12 cellular contexts compared by ENCODE assay signal in the genomic region with DNA sequence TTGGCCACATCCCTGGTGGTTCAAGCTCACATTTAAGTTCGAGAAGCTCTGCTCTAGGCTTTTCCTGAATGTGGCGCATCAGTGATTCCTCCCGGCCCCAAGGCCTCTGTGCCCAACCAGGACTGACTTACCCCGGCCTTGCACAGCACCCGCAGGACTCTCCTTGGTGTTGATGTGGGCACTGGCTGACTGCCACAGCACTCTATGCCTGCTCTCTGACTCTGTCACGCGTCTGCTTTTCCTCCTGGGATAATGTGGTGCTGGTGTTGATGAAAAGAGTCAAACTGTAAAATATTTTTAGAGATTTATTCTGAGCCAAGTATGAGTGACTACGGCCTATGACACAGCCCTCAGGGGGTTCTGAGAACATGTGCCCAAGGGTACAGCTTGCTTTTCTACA. TPM values are rescaled to one million over a fixed set of nuclear protein-coding genes. Genes with fewer than 3 reads are reported as not detected.
DNase-seq lines count a peak whose midpoint lies in the region; ATAC-seq and TF ChIP-seq lines count a peak whose summit lies in the region.
"Had no signal": no experiment of that assay in that cellular context is flagged by ENCODE, and none has a peak within 500 bp of the region (broad histone marks: within the 10 kb centered on the region; RNA-seq: fewer than 3 reads in every experiment).

No MANE protein-coding gene starts in this region.

- no peak for ATAC-seq in HG02973 (IDR thresholded peaks at IDR 0.05; ENCODE audit: unreplicated experiment)
- ATAC-seq: naive thymus-derived CD4-positive, alpha-beta T cell; stimulated activated effector memory CD8-positive, alpha-beta T cell treated with anti-CD3 and anti-CD28 coated beads, Interleukin-12 subunit alpha, Interleukin-12 subunit beta, amount 100 ng/mL, for 72 hours had no signal

- peaks cover 4% of the 10 kb centered on the region for H3K36me3 Mint-ChIP-seq in nephron (ENCODE audit: low read depth)
- no peaks in the 10 kb centered on the region for H3K36me3 Mint-ChIP-seq in activated naive CD4-positive, alpha-beta T cell treated with anti-CD3 and anti-CD28 coated beads for 36 hours (ENCODE audit: low read depth)
- H3K36me3 Mint-ChIP-seq: stimulated activated effector memory CD8-positive, alpha-beta T cell treated with anti-CD3 and anti-CD28 coated beads, Interleukin-12 subunit alpha, Interleukin-12 subunit beta, amount 100 ng/mL, for 72 hours had no signal

- WGBS in lower leg skin, 2 donors, result 40 to 54% methylated on average over 8 of the region's 8 CpGs

- H3K4me3 ChIP-seq in vagina (no peak overlapping the region), lower leg skin (ENCODE audit: low read depth, poor library complexity, severe bottlenecking) (no peak overlapping the region)

- H3K4me1 Mint-ChIP-seq in nephron, result peaks cover 40% of the 10 kb centered on the region
- H3K4me1 Mint-ChIP-seq in activated naive CD4-positive, alpha-beta T cell treated with anti-CD3 and anti-CD28 coated beads for 36 hours (ENCODE audit: low read depth), result peaks cover 13% of the 10 kb centered on the region
- H3K4me1 Mint-ChIP-seq: stimulated activated effector memory CD8-positive, alpha-beta T cell treated with anti-CD3 and anti-CD28 coated beads, Interleukin-12 subunit alpha, Interleukin-12 subunit beta, amount 100 ng/mL, for 72 hours had no signal

- peak overlapping the region; percentile 19 for H3K27ac ChIP-seq in epithelial cell of prostate
- peak overlapping the region; percentile 73 for H3K27ac ChIP-seq in vagina
- H3K27ac ChIP-seq: VCaP had no signal

- peak overlapping the region in 1 of 3 experiments; percentile 19 for H3K4me3 Mint-ChIP-seq in nephron
- H3K4me3 Mint-ChIP-seq in activated naive CD4-positive, alpha-beta T cell treated with anti-CD3 and anti-CD28 coated beads for 36 hours, result no peak overlapping the region
- H3K4me3 Mint-ChIP-seq: stimulated activated effector memory CD8-positive, alpha-beta T cell treated with anti-CD3 and anti-CD28 coated beads, Interleukin-12 subunit alpha, Interleukin-12 subunit beta, amount 100 ng/mL, for 72 hours had no signal

- peaks cover 10% of the 10 kb centered on the region for H3K27me3 Mint-ChIP-seq in nephron (ENCODE audit: low read depth)
- H3K27me3 Mint-ChIP-seq in activated naive CD4-positive, alpha-beta T cell treated with anti-CD3 and anti-CD28 coated beads for 36 hours (ENCODE audit: low read depth), result peaks cover 2% of the 10 kb centered on the region

- H3K9me3 Mint-ChIP-seq in nephron, result peaks cover 11% of the 10 kb centered on the region
- no peaks in the 10 kb centered on the region for H3K9me3 Mint-ChIP-seq in activated naive CD4-positive, alpha-beta T cell treated with anti-CD3 and anti-CD28 coated beads for 36 hours
- H3K9me3 Mint-ChIP-seq: naive thymus-derived CD4-positive, alpha-beta T cell; stimulated activated effector memory CD8-positive, alpha-beta T cell treated with anti-CD3 and anti-CD28 coated beads, Interleukin-12 subunit alpha, Interleukin-12 subunit beta, amount 100 ng/mL, for 72 hours had no signal

- TF ChIP-seq CTCF in nephron (IDR thresholded peaks at IDR 0.05; ENCODE audit: unreplicated experiment in 3 of 3) (no peak), vagina (IDR thresholded peaks at IDR 0.05) (no peak), lower leg skin (IDR thresholded peaks at IDR 0.05) (no peak)

- no peaks in the 10 kb centered on the region for H3K27me3 ChIP-seq in vagina

- CTCF ChIA-PET in activated naive CD4-positive, alpha-beta T cell treated with anti-CD3 and anti-CD28 coated beads for 36 hours (lab: Charles Lee), result no interaction called here

- H3K36me3 ChIP-seq in vagina, result no peaks in the 10 kb centered on the region

- peak overlapping the region; percentile 68 to 90 (median 88) for H3K27ac Mint-ChIP-seq in nephron
- H3K27ac Mint-ChIP-seq in activated naive CD4-positive, alpha-beta T cell treated with anti-CD3 and anti-CD28 coated beads for 36 hours, result no peak overlapping the region
- H3K27ac Mint-ChIP-seq: stimulated activated effector memory CD8-positive, alpha-beta T cell treated with anti-CD3 and anti-CD28 coated beads, Interleukin-12 subunit alpha, Interleukin-12 subunit beta, amount 100 ng/mL, for 72 hours had no signal

- TF ChIP-seq POLR2A in vagina (IDR thresholded peaks at IDR 0.05) (no peak), lower leg skin (IDR thresholded peaks at IDR 0.05) (no peak)

- intact Hi-C loops in vagina (cut with DNase I), result no loop called here
- intact Hi-C loops in lower leg skin (cut with DNase I; ENCODE audit: low total_unique reads), result no loop called here
- intact Hi-C loops in activated naive CD4-positive, alpha-beta T cell treated with anti-CD3 and anti-CD28 coated beads for 36 hours (cut with micrococcal nuclease), result no loop called here

- H3K4me1 ChIP-seq in vagina, result peaks cover 41% of the 10 kb centered on the region

- no peaks in the 10 kb centered on the region for H3K9me3 ChIP-seq in vagina

- DNase-seq in M059J (ENCODE audit: low read depth) (peak; percentile 97), epithelial cell of prostate (ENCODE audit: low read depth, low spot score) (no peak), vagina (ENCODE audit: extremely low spot score in 2 of 2) (no peak), lower leg skin (ENCODE audit: low spot score in 2 of 2) (no peak)
- no peak for DNase-seq in activated naive CD4-positive, alpha-beta T cell treated with anti-CD3 and anti-CD28 coated beads for 36 hours
- DNase-seq: naive thymus-derived CD4-positive, alpha-beta T cell; NCI-H345; stimulated activated CD4-positive, alpha-beta T cell treated with anti-CD3 and anti-CD28 coated beads, Interleukin-1b, Interleukin-23, amount 100 ng/mL, for 48 hours had no signal

RNA-seq across cellular contexts. Expression of a gene that starts 15.4 kb away (rescaled TPM):
- 4.2 and 7.1 TPM in 2 replicates for total RNA-seq in M059J (2014; rRNA removed; shearing (Covaris generic))
- total RNA-seq in vagina, result 8.1 TPM
- 1 to 10 TPM in 2 of 4 donors, under 1 TPM in 2; 0.21 to 3.4 (median 1.9) TPM for total RNA-seq in lower leg skin
- total RNA-seq in activated naive CD4-positive, alpha-beta T cell treated with anti-CD3 and anti-CD28 coated beads for 36 hours, result not detected

RNA-seq across cellular contexts. Expression of a gene that starts 44.0 kb away (rescaled TPM):
- 2.1 and 2.9 TPM in 2 replicates for total RNA-seq in M059J (2014; rRNA removed; shearing (Covaris generic))
- 19.4 TPM for total RNA-seq in vagina
- 10 to 100 TPM; 49.5 to 95.7 (median 60.8) TPM for total RNA-seq in lower leg skin
- 1 to 10 TPM in 1 of 2 experiments, under 1 TPM in 1; 0.94 to 2.3 TPM for total RNA-seq in activated naive CD4-positive, alpha-beta T cell treated with anti-CD3 and anti-CD28 coated beads for 36 hours

RNA-seq across cellular contexts. Expression of a gene that starts 58.7 kb away (rescaled TPM):
- total RNA-seq in M059J (2014; rRNA removed; shearing (Covaris generic)), result not detected in 2 replicates
- total RNA-seq in vagina, result not detected
- not detected for total RNA-seq in lower leg skin
- total RNA-seq in activated naive CD4-positive, alpha-beta T cell treated with anti-CD3 and anti-CD28 coated beads for 36 hours, result not detected
- total RNA-seq: naive thymus-derived CD4-positive, alpha-beta T cell had no signal
